7 cellular contexts compared by ENCODE assay signal in the genomic region with DNA sequence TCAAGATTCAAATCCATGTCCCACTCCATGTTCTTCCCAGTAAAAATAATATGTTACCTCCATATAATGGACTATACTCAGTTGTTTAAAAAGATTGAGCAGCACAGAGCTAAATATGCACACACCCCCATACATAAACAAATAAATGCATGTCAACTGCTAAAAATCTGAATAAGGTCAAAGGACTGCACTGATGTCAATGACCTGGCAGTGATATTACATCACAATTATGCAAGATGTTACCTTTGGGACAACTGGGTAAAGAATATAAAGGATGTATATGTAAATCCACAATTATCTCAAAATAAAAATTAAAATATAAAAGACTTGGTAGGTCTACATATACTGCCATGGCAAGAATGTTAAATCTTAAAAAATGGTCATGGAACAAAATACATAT.
"Had no signal": no experiment of that assay in that cellular context is flagged by ENCODE, and none has a peak within 500 bp of the region (broad histone marks: within the 10 kb centered on the region; RNA-seq: fewer than 3 reads in every experiment).

No MANE protein-coding gene starts in this region.

- H3K27ac ChIP-seq: HL-60, KMS-11 had no signal

- H3K9ac ChIP-seq: KMS-11 had no signal

- ATAC-seq: K562 had no signal

- H3K4me2 ChIP-seq: KMS-11 had no signal

- FAIRE-seq: HTR-8/SVneo, K562 had no signal

- H3K4me3 ChIP-seq: K562 had no signal

- DNase-seq: IMR-90, KBM-7, KG1 had no signal
